In genomic region chr3:154191520-154191919, GRCh38 we compare ENCODE assay signal across 20 cellular contexts.
A peak's percentile ranks its signal among the peaks of the same experiment; 100 is the strongest.
DNase-seq lines count a peak whose midpoint lies in the region; ATAC-seq and TF ChIP-seq lines count a peak whose summit lies in the region.
"Had no signal": no experiment of that assay in that cellular context is flagged by ENCODE, and none has a peak within 500 bp of the region (broad histone marks: within the 10 kb centered on the region; RNA-seq: fewer than 3 reads in every experiment).

No MANE protein-coding gene starts in this region.

- no peak overlapping the region for H3T11ph ChIP-seq in H9 (ENCODE audit: low read length)

- H3K9me3 ChIP-seq in H9 (ENCODE audit: control insufficient read depth, low read depth, low read length) (no peaks in the 10 kb centered on the region), stomach smooth muscle (ENCODE audit: control insufficient read depth in 2 of 2, low read length in 2 of 2) (no peaks in the 10 kb centered on the region)
- H3K9me3 ChIP-seq: Caco-2 had no signal

- no peak overlapping the region for H2BK5ac ChIP-seq in H9 (ENCODE audit: insufficient read length, low read length)

- H3K27me3 ChIP-seq in H9 (ENCODE audit: insufficient read depth, low read length) (no peaks in the 10 kb centered on the region), stomach smooth muscle (ENCODE audit: control insufficient read depth in 1 of 2, insufficient read depth in 2 of 2, low read length in 2 of 2) (no peaks in the 10 kb centered on the region)

- no CpG with 5 or more reads among the region's 1 CpG for WGBS in H9 (ENCODE audit: extremely low coverage, insufficient read length, low lambda C conversion rate)

- no peak overlapping the region for H2BK20ac ChIP-seq in H9 (ENCODE audit: low read depth, low read length, poor library complexity, severe bottlenecking)

- H3K23ac ChIP-seq in H9 (ENCODE audit: insufficient read length, low read depth, low read length) = no peak overlapping the region

- H3K4me1 ChIP-seq in H9 (ENCODE audit: insufficient read depth, low read length) = peaks cover 5% of the 10 kb centered on the region; the same call in 1 of the 2 replicates
- peaks cover 19% of the 10 kb centered on the region for H3K4me1 ChIP-seq in stomach smooth muscle (ENCODE audit: control insufficient read depth, insufficient read depth, low read length)
- H3K4me1 ChIP-seq: Caco-2 had no signal

- no peak overlapping the region for H3K9ac ChIP-seq in H9 (ENCODE audit: extremely low read depth, insufficient read length, low read length)
- no peak overlapping the region for H3K9ac ChIP-seq in stomach smooth muscle (ENCODE audit: low read length in 2 of 2)

- no peak overlapping the region for H4K8ac ChIP-seq in H9 (replicated peaks; ENCODE audit: insufficient read length, low read depth, low read length)

- no peak overlapping the region for H3K14ac ChIP-seq in H9 (ENCODE audit: insufficient read depth, low read length)

- no peak for DNase-seq in H9
- DNase-seq in amniotic epithelial cell (ENCODE audit: low read depth) = peak; percentile 34
- DNase-seq in iris pigment epithelial cell (ENCODE audit: low read depth) = peak; percentile 56
- no peak for DNase-seq in G401 (ENCODE audit: low spot score)
- DNase-seq: C1 segment of cervical spinal cord; Caco-2; CD4-positive, alpha-beta memory T cell; GDM1; H7; KG1; MM.1S; NCI-H2029; NCI-H446; NCI-H524 treated with DMSO at 0.1 percent for 48 hours; NCI-H774 had no signal

- H3K27me3 Mint-ChIP-seq in H9 (ENCODE audit: low read depth) = no peaks in the 10 kb centered on the region

- no peak for TF ChIP-seq CTCF in H9 (conservative IDR thresholded peaks at IDR 0.05)

- H2BK120ac ChIP-seq in H9 (ENCODE audit: low read depth, low read length, poor library complexity, severe bottlenecking) = no peak overlapping the region

- H2BK12ac ChIP-seq in H9 (ENCODE audit: insufficient read length, low read depth, low read length) = no peak overlapping the region

- H3K4ac ChIP-seq in H9 (ENCODE audit: low read depth, low read length) = no peak overlapping the region

- H2BK15ac ChIP-seq in H9 (ENCODE audit: low read depth, low read length) = no peak overlapping the region

- no peak overlapping the region for H4K5ac ChIP-seq in H9 (ENCODE audit: insufficient read length, low read depth, low read length)

- peaks cover 31 to 33% of the 10 kb centered on the region in 2 donors for H3K36me3 ChIP-seq in stomach smooth muscle (ENCODE audit: control insufficient read depth in 2 of 2, insufficient read depth in 2 of 2, low read length in 2 of 2)

- H3K36me3 Mint-ChIP-seq in H9 (ENCODE audit: insufficient read depth in 1 of 3, low read depth in 3 of 3) = peaks cover 9 to 15% (median 11%) of the 10 kb centered on the region in 3 experiments; a peak in 6 of 7 replicates
- H3K36me3 Mint-ChIP-seq: CD4-positive, alpha-beta memory T cell had no signal

- H3K27ac Mint-ChIP-seq in H9 = peak overlapping the region; percentile 42 to 69 (median 62); a peak in 3 of 7 replicates
- H3K27ac Mint-ChIP-seq: CD4-positive, alpha-beta memory T cell had no signal

- H3K27ac ChIP-seq in H9 (ENCODE audit: insufficient read length, low read depth, low read length) (no peak overlapping the region), stomach smooth muscle (ENCODE audit: low read length) (peak overlapping the region; percentile 70)

- H3K4me3 ChIP-seq in stomach smooth muscle (ENCODE audit: low read length in 2 of 2) = no peak overlapping the region
- H3K4me3 ChIP-seq: GM12878 had no signal

- H3K79me1 ChIP-seq in H9 (ENCODE audit: insufficient read depth, low read depth, low read length, poor library complexity, severe bottlenecking) = no peaks in the 10 kb centered on the region

- no peak overlapping the region for H3K4me3 Mint-ChIP-seq in H9
- H3K4me3 Mint-ChIP-seq: CD4-positive, alpha-beta memory T cell had no signal

- no peak overlapping the region for H3K4me2 ChIP-seq in H9 (ENCODE audit: insufficient read depth, insufficient read length, low read length)

- in situ Hi-C loops in G401 (cut with HindIII; ENCODE audit: low sequenced_read_pairs) = no loop called here

- no peak overlapping the region for H3K56ac ChIP-seq in H9 (ENCODE audit: insufficient read length, low read depth, low read length)

- H2AFZ ChIP-seq in H9 (ENCODE audit: low read length) = no peak overlapping the region

- ATAC-seq in GM19463 (IDR thresholded peaks at IDR 0.05; ENCODE audit: unreplicated experiment) (no peak), GM21367 (IDR thresholded peaks at IDR 0.05; ENCODE audit: unreplicated experiment) (no peak)
- ATAC-seq: GM12878, SK-N-SH treated with all-trans-retinoic acid at 6 μM for 48 hours had no signal

- no peak overlapping the region for H2AK5ac ChIP-seq in H9 (ENCODE audit: insufficient read length, low read length)

- no peak overlapping the region for H4K91ac ChIP-seq in H9 (ENCODE audit: insufficient read length, low read depth, low read length)

- no peaks in the 10 kb centered on the region for H4K20me1 ChIP-seq in H9 (ENCODE audit: control insufficient read depth, insufficient read depth, insufficient read length)

- H3K18ac ChIP-seq in H9 (ENCODE audit: insufficient read length, low read depth, low read length) = no peak overlapping the region

- H3K79me2 ChIP-seq in H9 (ENCODE audit: insufficient read depth, low read length) = no peaks in the 10 kb centered on the region

- H3K23me2 ChIP-seq in H9 (ENCODE audit: insufficient read length, low read depth, low read length, poor library complexity, severe bottlenecking) = no peaks in the 10 kb centered on the region

- no peaks in the 10 kb centered on the region for H3K9me3 Mint-ChIP-seq in H9
- H3K9me3 Mint-ChIP-seq: CD4-positive, alpha-beta memory T cell had no signal

- peaks cover 15 to 16% of the 10 kb centered on the region in 2 experiments for H3K4me1 Mint-ChIP-seq in H9
- H3K4me1 Mint-ChIP-seq: CD4-positive, alpha-beta memory T cell had no signal

Comparison
In these comparisons a context has a peak if more than half of its experiments do, and no peak if none do; other contexts are left out.
1. DNase-seq: peak in amniotic epithelial cell (single experiment) and iris pigment epithelial cell (single experiment); none in H9 (single experiment) and G401 (single experiment).